30 cellular contexts compared by ENCODE assay signal in the genomic region with DNA sequence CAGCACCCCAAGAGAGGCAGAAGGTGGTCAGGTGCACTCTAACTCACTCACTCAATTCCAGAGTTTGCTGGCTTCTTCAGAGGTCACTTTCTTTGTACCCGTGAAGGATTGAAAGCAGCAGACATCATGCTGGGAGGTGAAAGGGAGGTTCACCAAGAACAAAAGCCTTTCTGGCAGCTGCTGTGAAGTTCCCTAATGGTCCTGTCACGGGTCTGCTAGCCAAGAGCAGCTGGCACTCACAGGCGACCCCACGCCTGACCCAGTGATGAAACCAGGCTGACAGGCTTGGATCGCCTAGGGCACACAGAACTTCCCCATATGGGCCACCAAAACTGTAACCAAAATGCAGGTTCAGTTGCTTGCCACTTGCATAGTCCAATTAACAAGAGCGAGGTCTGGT. TPM values are rescaled to one million over a fixed set of nuclear protein-coding genes. Genes with fewer than 3 reads are reported as not detected.
"Had no signal": no experiment of that assay in that cellular context is flagged by ENCODE, and none has a peak within 500 bp of the region (broad histone marks: within the 10 kb centered on the region; RNA-seq: fewer than 3 reads in every experiment).

No MANE protein-coding gene starts in this region.

- DNase-seq: activated CD4-positive, alpha-beta T cell treated with anti-CD3 and anti-CD28 coated beads, Interleukin-2, amount 10 ng/mL, durations not matched to agents 24 days and 14 days; activated CD4-positive, alpha-beta T cell treated with anti-CD3 and anti-CD28 coated beads, Interleukin-2, amount 50 U/mL, for 4 hours; activated CD8-positive, alpha-beta T cell treated with anti-CD3 and anti-CD28 coated beads for 36 hours; activated effector memory CD4-positive, alpha-beta T cell treated with anti-CD3 and anti-CD28 coated beads, Interleukin-2, amount 50 U/mL, for 16 hours; activated naive CD4-positive, alpha-beta T cell; activated naive CD4-positive, alpha-beta T cell treated with anti-CD3 and anti-CD28 coated beads, Interleukin-2, amount 50 U/mL, for 16 hours; activated naive CD8-positive, alpha-beta T cell treated with anti-CD3 and anti-CD28 coated beads, Interleukin-2, amount 10 ng/mL, durations not matched to agents 7 days and 5 days; activated T-cell treated with anti-CD3 and anti-CD28 coated beads, Interleukin-2, amount 50 U/mL, for 1 hour; activated T-cell treated with anti-CD3 and anti-CD28 coated beads, Interleukin-2, amount 50 U/mL, for 72 hours; amygdala; MG63; NCI-H1048; NCI-H1105 treated with DMSO at 0.1 percent for 48 hours; NCI-H1436; NCI-H1694; NCI-H1930; NCI-H2081 treated with DMSO at 0.1 percent for 48 hours; NCI-H2171; NCI-H2227 treated with DMSO at 0.1 percent for 48 hours; NCI-H446; NCI-H510A treated with DMSO at 0.1 percent for 48 hours; NCI-H526 treated with DMSO at 0.1 percent for 48 hours; NK-92 treated with Interleukin-12 subunit alpha and Interleukin-12 subunit beta, amount 100 ng/mL, for 24 hours; OCI-M1; Right ventricle myocardium superior had no signal

- ATAC-seq: activated CD8-positive, alpha-beta T cell treated with anti-CD3 and anti-CD28 coated beads for 36 hours; activated T-cell treated with anti-CD3 and anti-CD28 coated beads, Interleukin-2, amount 50 U/mL, for 72 hours; activated T-helper 17 cell treated with anti-CD3 and anti-CD28 coated beads, Interleukin-2, amount 50 U/mL, for 72 hours had no signal

- H3K27ac ChIP-seq: ascending aorta, cardiac muscle cell, SK-N-MC had no signal

- H3K9me3 ChIP-seq: ascending aorta, MG63 had no signal

- FAIRE-seq: TTC549 had no signal

- H3K4me3 ChIP-seq: ascending aorta, cardiac muscle cell, MG63, SK-N-MC had no signal

- H3K27me3 ChIP-seq: ascending aorta, cardiac muscle cell, MG63 had no signal

- H3K4me1 ChIP-seq: ascending aorta had no signal

- H3K36me3 ChIP-seq: ascending aorta, cardiac muscle cell, MG63 had no signal

RNA-seq across cellular contexts. Expression of gene NUDT11, which starts 11.8 kb away (rescaled TPM):
- total RNA-seq: Right ventricle myocardium superior had no signal
